ENCODE assay signal across 9 cellular contexts in the genomic region with DNA sequence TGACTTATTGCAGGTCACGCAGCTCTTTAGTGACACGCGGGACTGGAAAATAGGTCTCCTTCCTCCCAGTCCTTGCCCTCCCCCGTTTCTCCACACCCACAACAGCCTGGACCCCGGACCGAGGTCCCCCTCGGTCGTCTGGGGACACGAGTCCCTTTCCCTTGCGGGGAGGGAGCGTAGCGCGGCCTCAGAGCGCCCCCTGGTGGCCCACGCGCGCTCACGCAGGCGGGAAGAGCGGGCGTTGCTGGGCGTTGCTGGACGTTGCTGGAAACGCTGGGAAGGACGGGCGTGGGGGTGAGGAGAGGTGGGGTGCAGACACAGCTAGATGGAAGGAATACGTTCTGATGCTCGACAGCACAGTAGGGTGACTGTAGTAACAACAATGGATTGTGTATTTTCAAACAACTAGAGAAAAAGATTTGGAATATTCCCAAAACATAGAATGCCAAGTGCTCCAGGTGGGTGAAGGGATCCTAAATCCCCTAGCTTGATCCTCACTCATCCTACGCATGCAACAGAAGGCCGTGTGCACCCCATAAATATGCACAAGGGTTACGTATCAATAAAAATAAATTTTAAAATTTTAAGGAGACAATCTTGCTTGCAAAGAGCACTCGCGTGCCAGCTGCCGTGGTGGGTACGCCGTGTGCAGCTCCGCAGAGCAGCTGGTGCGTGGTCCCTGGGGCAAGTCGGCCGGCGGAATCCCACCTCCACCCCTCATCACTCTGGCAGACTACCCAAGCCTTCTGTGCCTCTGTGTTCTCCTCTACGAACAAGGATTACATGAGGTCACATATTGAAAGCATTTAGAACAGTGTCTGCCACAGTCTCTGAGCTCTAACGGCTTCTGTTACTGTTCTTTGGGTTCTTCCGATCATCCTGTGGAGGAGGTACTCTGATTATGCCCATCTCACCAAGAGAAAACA.
A peak's percentile ranks its signal among the peaks of the same experiment; 100 is the strongest.
DNase-seq lines count a peak whose midpoint lies in the region; ATAC-seq, FAIRE-seq and TF ChIP-seq lines count a peak whose summit lies in the region.
"Had no signal": no experiment of that assay in that cellular context is flagged by ENCODE, and none has a peak within 500 bp of the region (broad histone marks: within the 10 kb centered on the region; RNA-seq: fewer than 3 reads in every experiment).

No MANE protein-coding gene starts in this region.

- peak; percentile 96 for TF ChIP-seq CTCF in upper lobe of right lung (IDR thresholded peaks at IDR 0.05)

- no peak overlapping the region for H2AK5ac ChIP-seq in trophoblast cell (ENCODE audit: low read length)

- H3K4me3 ChIP-seq in trophoblast cell (ENCODE audit: low read depth, low read length) (no peak overlapping the region), upper lobe of right lung (no peak overlapping the region)

- H3K4me1 ChIP-seq in trophoblast cell (ENCODE audit: control insufficient read depth in 1 of 2, insufficient read depth in 2 of 2, low read length in 2 of 2) (peaks cover 7 to 9% of the 10 kb centered on the region in 2 experiments), upper lobe of right lung (no peaks in the 10 kb centered on the region)

- no peak overlapping the region for H2BK12ac ChIP-seq in trophoblast cell (ENCODE audit: low read length)

- no CpG with 5 or more reads among the region's 44 CpGs for WGBS in trophoblast cell (ENCODE audit: extremely low coverage, insufficient coverage, insufficient read length)

- intact Hi-C loops in upper lobe of right lung (cut with DNase I): loop anchor here (5.0 kb wide), 1 partner anchor 95 kb away; no protein-coding TSS in a partner anchor

- H3K9ac ChIP-seq in trophoblast cell (ENCODE audit: low read length): no peak overlapping the region

- no peak overlapping the region for H4K91ac ChIP-seq in trophoblast cell (ENCODE audit: low read depth, low read length)

- peak; percentile 91 for FAIRE-seq in HTR-8/SVneo (lab: Jason Lieb, UNC)
- FAIRE-seq: colon had no signal

- no peak overlapping the region for H2BK5ac ChIP-seq in trophoblast cell (ENCODE audit: low read depth, low read length, poor library complexity)

- H4K8ac ChIP-seq in trophoblast cell (ENCODE audit: low read depth, low read length): no peak overlapping the region

- DNase-seq in DMS79 (lab: John Stamatoyannopoulos, UW): peak; percentile 15
- peak; percentile 89 for DNase-seq in HTR-8/SVneo (ENCODE audit: insufficient read length, low spot score)
- DNase-seq in RKO (ENCODE audit: low spot score): peak; percentile 65
- peak; percentile 90 for DNase-seq in activated effector memory CD4-positive, alpha-beta T cell treated with anti-CD3 and anti-CD28 coated beads, Interleukin-2, amount 50 U/mL, for 16 hours
- peak; percentile 85 for DNase-seq in germinal center (ENCODE audit: low spot score)
- peak; percentile 57 to 83 for DNase-seq in trophoblast cell
- DNase-seq in upper lobe of right lung: peak; percentile 85

- no peak overlapping the region for H2AFZ ChIP-seq in trophoblast cell (ENCODE audit: insufficient read depth, low read length, poor library complexity)

- H2BK120ac ChIP-seq in trophoblast cell (ENCODE audit: insufficient read depth, low read length, poor library complexity): no peak overlapping the region

- H4K12ac ChIP-seq in trophoblast cell (ENCODE audit: low read depth, low read length): no peak overlapping the region

- H3K9me3 ChIP-seq in trophoblast cell (ENCODE audit: insufficient read depth, low read depth, low read length) (no peaks in the 10 kb centered on the region), upper lobe of right lung (no peaks in the 10 kb centered on the region)

- no peaks in the 10 kb centered on the region for H3K36me3 ChIP-seq in trophoblast cell (ENCODE audit: control insufficient read depth in 1 of 2, insufficient read depth in 2 of 2, low read length in 2 of 2)
- no peaks in the 10 kb centered on the region for H3K36me3 ChIP-seq in upper lobe of right lung

- peak overlapping the region; percentile 39 for H3K4me2 ChIP-seq in trophoblast cell (ENCODE audit: low read length)

- no peak overlapping the region for H3K18ac ChIP-seq in trophoblast cell (ENCODE audit: low read length)

- no peak overlapping the region for H3K4ac ChIP-seq in trophoblast cell (ENCODE audit: low read depth, low read length)

- H3K27ac ChIP-seq in trophoblast cell (ENCODE audit: low read depth, low read length) (no peak overlapping the region), upper lobe of right lung (no peak overlapping the region)

- no peak overlapping the region for H3K14ac ChIP-seq in trophoblast cell (ENCODE audit: low read length)

- no peak overlapping the region for H3K23ac ChIP-seq in trophoblast cell (ENCODE audit: low read length)

- H3K79me2 ChIP-seq in trophoblast cell (ENCODE audit: control insufficient read depth, insufficient read depth, low read length, poor library complexity): no peaks in the 10 kb centered on the region

- H3K27me3 ChIP-seq in trophoblast cell (ENCODE audit: insufficient read depth, low read length): no peaks in the 10 kb centered on the region
- H3K27me3 ChIP-seq in upper lobe of right lung: no peaks in the 10 kb centered on the region

- peak; percentile 93 for ATAC-seq in upper lobe of right lung
- no peak for ATAC-seq in GM18520 (IDR thresholded peaks at IDR 0.05; ENCODE audit: unreplicated experiment)

- H3K79me1 ChIP-seq in trophoblast cell (ENCODE audit: low read length): no peaks in the 10 kb centered on the region

Comparison
In these comparisons a context has a peak if more than half of its experiments do, and no peak if none do; other contexts are left out.
1. DNase-seq: peak in every context shown above with its lines; median percentile 90 in activated effector memory CD4-positive, alpha-beta T cell treated with anti-CD3 and anti-CD28 coated beads, Interleukin-2, amount 50 U/mL, for 16 hours; 89 in HTR-8/SVneo; 85 in germinal center; 85 in upper lobe of right lung; 70 in trophoblast cell; 65 in RKO; 15 in DMS79.